Comparison of ENCODE assay signal across 37 cellular contexts in genomic region chr9:17628617-17629016, GRCh38. TPM values are rescaled to one million over a fixed set of nuclear protein-coding genes. Genes with fewer than 3 reads are reported as not detected.
"Had no signal": no experiment of that assay in that cellular context is flagged by ENCODE, and none has a peak within 500 bp of the region (broad histone marks: within the 10 kb centered on the region; RNA-seq: fewer than 3 reads in every experiment).

No MANE protein-coding gene starts in this region.

- DNase-seq: activated B cell treated with CpG ODN at 0.5 μM for 24 hours; activated CD4-positive, alpha-beta memory T cell treated with anti-CD3 and anti-CD28 coated beads for 36 hours; activated CD4-positive, alpha-beta T cell treated with anti-CD3 and anti-CD28 coated beads for 4 hours; activated CD4-positive, alpha-beta T cell treated with anti-CD3 and anti-CD28 coated beads, Interleukin-2, amount 10 ng/mL, durations not matched to agents 24 days and 14 days; activated CD4-positive, alpha-beta T cell treated with anti-CD3 and anti-CD28 coated beads, Interleukin-2, amount 50 U/mL, for 1 hour; activated CD4-positive, alpha-beta T cell treated with anti-CD3 and anti-CD28 coated beads, Interleukin-2, amount 50 U/mL, for 4 hours; activated CD4-positive, CD25-positive, alpha-beta regulatory T cell treated with anti-CD3 and anti-CD28 coated beads, Interleukin-2, amount 50 U/mL, for 72 hours; activated CD8-positive, alpha-beta memory T cell treated with anti-CD3 and anti-CD28 coated beads, Interleukin-2, amount 50 U/mL, for 4 hours; activated CD8-positive, alpha-beta T cell treated with anti-CD3 and anti-CD28 coated beads for 36 hours; activated effector memory CD4-positive, alpha-beta T cell treated with anti-CD3 and anti-CD28 coated beads, Interleukin-2, amount 50 U/mL, for 16 hours; activated gamma-delta T cell treated with Interleukin-2 at 50 U/mL for 16 hours; activated naive CD4-positive, alpha-beta T cell; activated naive CD4-positive, alpha-beta T cell treated with anti-CD3 and anti-CD28 coated beads for 36 hours; activated naive CD4-positive, alpha-beta T cell treated with anti-CD3 and anti-CD28 coated beads, Interleukin-2, amount 50 U/mL, for 16 hours; activated naive CD8-positive, alpha-beta T cell treated with anti-CD3 and anti-CD28 coated beads for 36 hours; activated T-cell treated with anti-CD3 and anti-CD28 coated beads for 4 hours; activated T-cell treated with anti-CD3 and anti-CD28 coated beads, Interleukin-2, amount 50 U/mL, for 1 hour; activated T-cell treated with anti-CD3 and anti-CD28 coated beads, Interleukin-2, amount 50 U/mL, for 4 hours; activated T-cell treated with anti-CD3 and anti-CD28 coated beads, Interleukin-2, amount 50 U/mL, for 72 hours; adrenal gland; amniotic stem cell; aorta; body of pancreas; caudate nucleus; cerebellar nuclear complex; T-helper 1 cell; T-helper 2 cell; T-helper 9 cell had no signal

- H3K4me1 ChIP-seq: adrenal gland, body of pancreas had no signal

- FAIRE-seq: astrocyte, bronchial epithelial cell, TTC549 had no signal

- H3K27ac ChIP-seq: adrenal gland, body of pancreas, cardiac muscle cell, VCaP had no signal

- H3K27me3 ChIP-seq: adrenal gland, body of pancreas, cardiac muscle cell had no signal

- H3K9me3 ChIP-seq: adrenal gland, body of pancreas had no signal

- H3K36me3 ChIP-seq: adrenal gland, cardiac muscle cell had no signal

- ATAC-seq: activated CD8-positive, alpha-beta T cell treated with anti-CD3 and anti-CD28 coated beads for 36 hours; activated naive CD4-positive, alpha-beta T cell treated with anti-CD3 and anti-CD28 coated beads, Interleukin-2, amount 50 U/mL, for 72 hours; activated T-cell treated with anti-CD3 and anti-CD28 coated beads, Interleukin-2, amount 50 U/mL, for 4 hours; activated T-cell treated with anti-CD3 and anti-CD28 coated beads, Interleukin-2, amount 50 U/mL, for 72 hours; activated T-helper 17 cell treated with anti-CD3 and anti-CD28 coated beads, Interleukin-2, amount 50 U/mL, for 72 hours; body of pancreas had no signal

- H3K4me3 ChIP-seq: adrenal gland, body of pancreas, cardiac muscle cell had no signal

RNA-seq across cellular contexts. Expression of gene SH3GL2, which starts 49.8 kb away (rescaled TPM):
- total RNA-seq: activated B cell treated with CpG ODN at 0.5 μM for 24 hours; activated CD4-positive, alpha-beta memory T cell treated with anti-CD3 and anti-CD28 coated beads for 36 hours; activated CD4-positive, alpha-beta T cell treated with anti-CD3 and anti-CD28 coated beads, Interleukin-2, amount 10 ng/mL, durations not matched to agents 24 days and 14 days; activated CD8-positive, alpha-beta memory T cell treated with anti-CD3 and anti-CD28 coated beads for 36 hours; activated CD8-positive, alpha-beta T cell treated with anti-CD3 and anti-CD28 coated beads for 36 hours; activated naive CD4-positive, alpha-beta T cell treated with anti-CD3 and anti-CD28 coated beads for 36 hours; activated naive CD4-positive, alpha-beta T cell treated with anti-CD3 and anti-CD28 coated beads, Interleukin-2, amount 50 U/mL, for 72 hours; activated naive CD8-positive, alpha-beta T cell treated with anti-CD3 and anti-CD28 coated beads for 36 hours; activated T-cell treated with anti-CD3 and anti-CD28 coated beads, Interleukin-2, amount 50 U/mL, for 4 hours; activated T-cell treated with anti-CD3 and anti-CD28 coated beads, Interleukin-2, amount 50 U/mL, for 72 hours; activated T-helper 1 cell treated with anti-CD3 and anti-CD28 coated beads, Interleukin-12 subunit alpha, Interleukin-12 subunit beta, Interleukin-2, Interleukin-4 antibody, amounts not matched to agents 30 ng/mL and 10 ng/mL and 1 ng/mL, durations not matched to agents 14 hours and 24 hours and 36 hours; activated T-helper 17 cell treated with anti-CD3 and anti-CD28 coated beads, Interleukin-2, amount 50 U/mL, for 72 hours; aorta; bronchial epithelial cell had no signal
- polyA plus RNA-seq: cardiac muscle cell had no signal
